Comparison of ENCODE assay signal across 14 cellular contexts in genomic region chr18:26134110-26134509, GRCh38. TPM values are rescaled to one million over a fixed set of nuclear protein-coding genes. Genes with fewer than 3 reads are reported as not detected.
DNase-seq lines count a peak whose midpoint lies in the region; ATAC-seq and TF ChIP-seq lines count a peak whose summit lies in the region.
"Had no signal": no experiment of that assay in that cellular context is flagged by ENCODE, and none has a peak within 500 bp of the region (broad histone marks: within the 10 kb centered on the region; RNA-seq: fewer than 3 reads in every experiment).

No MANE protein-coding gene starts in this region.

- POLR2A ChIA-PET in activated naive CD8-positive, alpha-beta T cell treated with anti-CD3 and anti-CD28 coated beads, Interleukin-2, amount 10 ng/mL, durations not matched to agents 7 days and 5 days (lab: Charles Lee), result interaction anchor here (0.8 to 1.0 kb wide), 2 partner anchors 43 to 93 kb away, joined by 3 read pairs; partner anchors contain the start of genes SS18 and TAF4B

- CTCF ChIA-PET in activated CD8-positive, alpha-beta memory T cell treated with anti-CD3 and anti-CD28 coated beads, Interleukin-2, amount 10 ng/mL, durations not matched to agents 7 days and 5 days (lab: Charles Lee), result no interaction called here

- H3K27me3 Mint-ChIP-seq in activated CD8-positive, alpha-beta memory T cell treated with anti-CD3 and anti-CD28 coated beads, Interleukin-2, amount 10 ng/mL, durations not matched to agents 7 days and 5 days, result no peaks in the 10 kb centered on the region
- no peaks in the 10 kb centered on the region for H3K27me3 Mint-ChIP-seq in activated naive CD8-positive, alpha-beta T cell treated with anti-CD3 and anti-CD28 coated beads, Interleukin-2, amount 10 ng/mL, durations not matched to agents 7 days and 5 days
- H3K27me3 Mint-ChIP-seq in progenitor cell of endocrine pancreas, result peaks cover 10% of the 10 kb centered on the region

- no peak for DNase-seq in activated CD8-positive, alpha-beta memory T cell treated with anti-CD3 and anti-CD28 coated beads, Interleukin-2, amount 10 ng/mL, durations not matched to agents 7 days and 5 days
- no peak for DNase-seq in activated CD8-positive, alpha-beta memory T cell treated with anti-CD3 and anti-CD28 coated beads, Interleukin-2, amount 50 U/mL, for 48 hours
- no peak for DNase-seq in activated naive CD8-positive, alpha-beta T cell treated with anti-CD3 and anti-CD28 coated beads, Interleukin-2, amount 10 ng/mL, durations not matched to agents 7 days and 5 days
- DNase-seq in progenitor cell of endocrine pancreas (ENCODE audit: low spot score, unreplicated experiment), result no peak
- no peak for DNase-seq in GM03348 (ENCODE audit: low spot score)
- no peak for DNase-seq in NCI-H2029 (lab: John Stamatoyannopoulos, UW)
- DNase-seq: caudate nucleus, DND-41, NCI-H1048 had no signal

- no peak for TF ChIP-seq CTCF in progenitor cell of endocrine pancreas (IDR thresholded peaks at IDR 0.05; ENCODE audit: unreplicated experiment)

- peak overlapping the region; percentile 69 for H3K4me3 Mint-ChIP-seq in activated CD8-positive, alpha-beta memory T cell treated with anti-CD3 and anti-CD28 coated beads, Interleukin-2, amount 10 ng/mL, durations not matched to agents 7 days and 5 days
- H3K4me3 Mint-ChIP-seq in activated naive CD8-positive, alpha-beta T cell treated with anti-CD3 and anti-CD28 coated beads, Interleukin-2, amount 10 ng/mL, durations not matched to agents 7 days and 5 days, result peak overlapping the region; percentile 78
- H3K4me3 Mint-ChIP-seq in progenitor cell of endocrine pancreas (ENCODE audit: low read depth), result peak overlapping the region; percentile 55

- no peaks in the 10 kb centered on the region for H3K9me3 Mint-ChIP-seq in activated CD8-positive, alpha-beta memory T cell treated with anti-CD3 and anti-CD28 coated beads, Interleukin-2, amount 10 ng/mL, durations not matched to agents 7 days and 5 days (ENCODE audit: low read depth)
- H3K9me3 Mint-ChIP-seq in activated naive CD8-positive, alpha-beta T cell treated with anti-CD3 and anti-CD28 coated beads, Interleukin-2, amount 10 ng/mL, durations not matched to agents 7 days and 5 days, result no peaks in the 10 kb centered on the region
- no peaks in the 10 kb centered on the region for H3K9me3 Mint-ChIP-seq in progenitor cell of endocrine pancreas (ENCODE audit: low read depth)

- H3K36me3 Mint-ChIP-seq in activated CD8-positive, alpha-beta memory T cell treated with anti-CD3 and anti-CD28 coated beads, Interleukin-2, amount 10 ng/mL, durations not matched to agents 7 days and 5 days, result no peaks in the 10 kb centered on the region
- H3K36me3 Mint-ChIP-seq in activated naive CD8-positive, alpha-beta T cell treated with anti-CD3 and anti-CD28 coated beads, Interleukin-2, amount 10 ng/mL, durations not matched to agents 7 days and 5 days, result no peaks in the 10 kb centered on the region
- H3K36me3 Mint-ChIP-seq in progenitor cell of endocrine pancreas (ENCODE audit: insufficient read depth), result no peaks in the 10 kb centered on the region

- ATAC-seq in activated CD8-positive, alpha-beta memory T cell treated with anti-CD3 and anti-CD28 coated beads, Interleukin-2, amount 10 ng/mL, durations not matched to agents 7 days and 5 days, result peak; percentile 46
- ATAC-seq in HG03175 (IDR thresholded peaks at IDR 0.05; ENCODE audit: unreplicated experiment), result peak; percentile 17
- peak; percentile 53 for ATAC-seq in activated naive CD8-positive, alpha-beta T cell treated with anti-CD3 and anti-CD28 coated beads, Interleukin-2, amount 10 ng/mL, durations not matched to agents 7 days and 5 days (ENCODE audit: low read depth)
- no peak for ATAC-seq in HG03354 (IDR thresholded peaks at IDR 0.05; ENCODE audit: poor library complexity, severe bottlenecking, unreplicated experiment)
- ATAC-seq: A549 had no signal

- H3K4me1 Mint-ChIP-seq in activated CD8-positive, alpha-beta memory T cell treated with anti-CD3 and anti-CD28 coated beads, Interleukin-2, amount 10 ng/mL, durations not matched to agents 7 days and 5 days, result peaks cover 3% of the 10 kb centered on the region
- H3K4me1 Mint-ChIP-seq in activated naive CD8-positive, alpha-beta T cell treated with anti-CD3 and anti-CD28 coated beads, Interleukin-2, amount 10 ng/mL, durations not matched to agents 7 days and 5 days, result peaks cover 4% of the 10 kb centered on the region
- H3K4me1 Mint-ChIP-seq in progenitor cell of endocrine pancreas (ENCODE audit: low read depth), result no peaks in the 10 kb centered on the region

- peak overlapping the region; percentile 87 for H3K27ac Mint-ChIP-seq in activated CD8-positive, alpha-beta memory T cell treated with anti-CD3 and anti-CD28 coated beads, Interleukin-2, amount 10 ng/mL, durations not matched to agents 7 days and 5 days
- H3K27ac Mint-ChIP-seq in activated naive CD8-positive, alpha-beta T cell treated with anti-CD3 and anti-CD28 coated beads, Interleukin-2, amount 10 ng/mL, durations not matched to agents 7 days and 5 days, result peak overlapping the region; percentile 84
- no peak overlapping the region for H3K27ac Mint-ChIP-seq in progenitor cell of endocrine pancreas

RNA-seq across cellular contexts. Expression of gene PSMA8, which starts 0.4 kb away (rescaled TPM):
- 1 to 10 TPM in 1 of 2 experiments, under 1 TPM in 1; 0.82 to 1.1 TPM for total RNA-seq in activated CD8-positive, alpha-beta memory T cell treated with anti-CD3 and anti-CD28 coated beads, Interleukin-2, amount 10 ng/mL, durations not matched to agents 7 days and 5 days
- total RNA-seq in activated naive CD8-positive, alpha-beta T cell treated with anti-CD3 and anti-CD28 coated beads, Interleukin-2, amount 10 ng/mL, durations not matched to agents 7 days and 5 days, result 1 to 10 TPM; 1.3 to 1.4 TPM
- total RNA-seq in progenitor cell of endocrine pancreas, result 0.29 TPM in 1 of 2 replicates, not detected in the other
- total RNA-seq: NCI-H460, temporal lobe had no signal

RNA-seq across cellular contexts. Expression of gene SS18, which starts 43.7 kb away (rescaled TPM):
- 10 to 100 TPM; 58.8 to 60.8 TPM for total RNA-seq in activated CD8-positive, alpha-beta memory T cell treated with anti-CD3 and anti-CD28 coated beads, Interleukin-2, amount 10 ng/mL, durations not matched to agents 7 days and 5 days
- total RNA-seq in activated naive CD8-positive, alpha-beta T cell treated with anti-CD3 and anti-CD28 coated beads, Interleukin-2, amount 10 ng/mL, durations not matched to agents 7 days and 5 days, result 10 to 100 TPM; 64.3 to 67.4 TPM
- 84.4 and 88.2 TPM in 2 replicates for total RNA-seq in progenitor cell of endocrine pancreas
